In the genomic region with DNA sequence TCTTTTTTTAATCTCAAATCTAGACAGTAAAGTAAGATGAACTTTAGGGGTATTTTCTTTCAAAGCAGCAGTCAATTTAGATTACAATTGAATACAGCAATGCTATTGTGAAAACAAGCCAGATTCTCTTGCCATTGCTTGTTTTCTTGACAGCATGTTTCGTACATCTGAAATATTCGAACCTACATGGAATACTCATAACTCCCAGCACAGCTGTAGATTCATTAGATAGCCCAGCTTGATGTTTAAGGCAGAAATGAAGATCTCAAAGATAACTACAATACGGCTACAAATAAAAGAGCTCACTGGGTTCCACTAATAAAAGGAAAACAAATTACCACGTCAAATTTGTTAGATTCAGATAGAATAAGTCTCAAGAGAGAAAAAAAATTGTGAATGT, we compare ENCODE assay signal across 35 cellular contexts.
"Had no signal": no experiment of that assay in that cellular context is flagged by ENCODE, and none has a peak within 500 bp of the region (broad histone marks: within the 10 kb centered on the region; RNA-seq: fewer than 3 reads in every experiment).

No MANE protein-coding gene starts in this region.

- H3K4me3 Mint-ChIP-seq: activated B cell treated with CpG ODN at 0.5 μM for 24 hours; activated CD4-positive, alpha-beta memory T cell treated with anti-CD3 and anti-CD28 coated beads, Interleukin-2, amount 10 ng/mL, durations not matched to agents 7 days and 5 days; activated CD4-positive, alpha-beta T cell treated with anti-CD3 and anti-CD28 coated beads, Interleukin-2, amount 10 ng/mL, durations not matched to agents 24 days and 14 days; activated CD8-positive, alpha-beta memory T cell treated with anti-CD3 and anti-CD28 coated beads, Interleukin-2, amount 10 ng/mL, durations not matched to agents 7 days and 5 days; activated CD8-positive, alpha-beta T cell treated with anti-CD3 and anti-CD28 coated beads, Interleukin-2, amount 10 ng/mL, durations not matched to agents 7 days and 5 days; activated naive CD4-positive, alpha-beta T cell treated with anti-CD3 and anti-CD28 coated beads, Interleukin-2, amount 10 ng/mL, durations not matched to agents 7 days and 5 days; activated naive CD4-positive, alpha-beta T cell treated with anti-CD3 and anti-CD28 coated beads, Interleukin-2, amount 50 U/mL, for 24 hours; activated naive CD8-positive, alpha-beta T cell; activated naive CD8-positive, alpha-beta T cell treated with anti-CD3 and anti-CD28 coated beads, Interleukin-2, amount 10 ng/mL, durations not matched to agents 7 days and 5 days; activated naive CD8-positive, alpha-beta T cell treated with anti-CD3 and anti-CD28 coated beads, Interleukin-2, amount 50 U/mL, for 24 hours; activated T-cell treated with anti-CD3 and anti-CD28 coated beads, Interleukin-2, amount 50 U/mL, for 24 hours; T-helper 1 cell treated with Interleukin-12 subunit alpha and Interleukin-12 subunit beta and Interleukin-4 antibody, amounts not matched to agents 30 μg/mL and 1 μg/mL, for 36 hours; T-helper 2 cell treated with Interferon-gamma antibody and Interleukin-4, amounts not matched to agents 5 μg/mL and 100 μg/mL, for 36 hours had no signal

- FAIRE-seq: TTC549 had no signal

- H3K36me3 Mint-ChIP-seq: activated naive CD4-positive, alpha-beta T cell treated with anti-CD3 and anti-CD28 coated beads, Interleukin-2, amount 10 ng/mL, durations not matched to agents 7 days and 5 days had no signal

- H3K4me1 ChIP-seq: ascending aorta, body of pancreas, breast epithelium had no signal

- H3K27me3 Mint-ChIP-seq: activated B cell treated with CpG ODN at 0.5 μM for 24 hours; activated CD4-positive, alpha-beta memory T cell treated with anti-CD3 and anti-CD28 coated beads, Interleukin-2, amount 10 ng/mL, durations not matched to agents 7 days and 5 days; activated CD4-positive, alpha-beta T cell treated with anti-CD3 and anti-CD28 coated beads, Interleukin-2, amount 10 ng/mL, durations not matched to agents 24 days and 14 days; activated CD8-positive, alpha-beta memory T cell treated with anti-CD3 and anti-CD28 coated beads, Interleukin-2, amount 10 ng/mL, durations not matched to agents 7 days and 5 days; activated naive CD4-positive, alpha-beta T cell treated with anti-CD3 and anti-CD28 coated beads, Interleukin-2, amount 10 ng/mL, durations not matched to agents 7 days and 5 days; activated naive CD4-positive, alpha-beta T cell treated with anti-CD3 and anti-CD28 coated beads, Interleukin-2, amount 50 U/mL, for 24 hours; activated naive CD8-positive, alpha-beta T cell; activated naive CD8-positive, alpha-beta T cell treated with anti-CD3 and anti-CD28 coated beads, Interleukin-2, amount 10 ng/mL, durations not matched to agents 7 days and 5 days; activated naive CD8-positive, alpha-beta T cell treated with anti-CD3 and anti-CD28 coated beads, Interleukin-2, amount 50 U/mL, for 24 hours; activated T-cell treated with anti-CD3 and anti-CD28 coated beads, Interleukin-2, amount 50 U/mL, for 24 hours had no signal

- H3K9me3 Mint-ChIP-seq: activated B cell treated with CpG ODN at 0.5 μM for 24 hours; activated CD4-positive, alpha-beta memory T cell treated with anti-CD3 and anti-CD28 coated beads, Interleukin-2, amount 10 ng/mL, durations not matched to agents 7 days and 5 days; activated CD4-positive, alpha-beta T cell treated with anti-CD3 and anti-CD28 coated beads, Interleukin-2, amount 10 ng/mL, durations not matched to agents 24 days and 14 days; activated naive CD4-positive, alpha-beta T cell treated with anti-CD3 and anti-CD28 coated beads, Interleukin-2, amount 10 ng/mL, durations not matched to agents 7 days and 5 days; activated naive CD4-positive, alpha-beta T cell treated with anti-CD3 and anti-CD28 coated beads, Interleukin-2, amount 50 U/mL, for 24 hours; activated naive CD8-positive, alpha-beta T cell treated with anti-CD3 and anti-CD28 coated beads, Interleukin-2, amount 10 ng/mL, durations not matched to agents 7 days and 5 days; activated naive CD8-positive, alpha-beta T cell treated with anti-CD3 and anti-CD28 coated beads, Interleukin-2, amount 50 U/mL, for 24 hours; activated T-cell treated with anti-CD3 and anti-CD28 coated beads, Interleukin-2, amount 50 U/mL, for 24 hours; activated T-helper 2 cell treated with anti-CD3 and anti-CD28 coated beads, Interferon-gamma antibody, Interleukin-2, Interleukin-4, amounts not matched to agents 10 μg/mL and 5 μg/mL and 100 μg/mL, durations not matched to agents 14 hours and 24 hours and 36 hours; T-helper 1 cell treated with Interleukin-12 subunit alpha and Interleukin-12 subunit beta and Interleukin-4 antibody, amounts not matched to agents 30 μg/mL and 1 μg/mL, for 36 hours; T-helper 2 cell treated with Interferon-gamma antibody and Interleukin-4, amounts not matched to agents 5 μg/mL and 100 μg/mL, for 36 hours had no signal

- H3K27me3 ChIP-seq: ascending aorta, body of pancreas, brain microvascular endothelial cell, breast epithelium had no signal

- H3K4me3 ChIP-seq: ascending aorta, body of pancreas, breast epithelium had no signal

- ATAC-seq: activated CD8-positive, alpha-beta memory T cell treated with anti-CD3 and anti-CD28 coated beads, Interleukin-2, amount 10 ng/mL, durations not matched to agents 7 days and 5 days; activated CD8-positive, alpha-beta T cell treated with anti-CD3 and anti-CD28 coated beads, Interleukin-2, amount 10 ng/mL, durations not matched to agents 7 days and 5 days; activated naive CD8-positive, alpha-beta T cell treated with anti-CD3 and anti-CD28 coated beads, Interleukin-2, amount 50 U/mL, for 24 hours; body of pancreas had no signal

- H3K27ac ChIP-seq: ascending aorta, body of pancreas, brain microvascular endothelial cell, breast epithelium, VCaP had no signal

- H3K9me3 ChIP-seq: ascending aorta, body of pancreas, breast epithelium had no signal

- DNase-seq: activated B cell treated with CpG ODN at 0.5 μM for 24 hours; activated CD4-positive, alpha-beta memory T cell treated with anti-CD3 and anti-CD28 coated beads, Interleukin-2, amount 10 ng/mL, durations not matched to agents 7 days and 5 days; activated CD4-positive, alpha-beta T cell treated with anti-CD3 and anti-CD28 coated beads for 4 hours; activated CD4-positive, alpha-beta T cell treated with anti-CD3 and anti-CD28 coated beads, Interleukin-2, amount 10 ng/mL, durations not matched to agents 24 days and 14 days; activated CD4-positive, alpha-beta T cell treated with anti-CD3 and anti-CD28 coated beads, Interleukin-2, amount 50 U/mL, for 1 hour; activated CD4-positive, alpha-beta T cell treated with anti-CD3 and anti-CD28 coated beads, Interleukin-2, amount 50 U/mL, for 4 hours; activated CD4-positive, CD25-positive, alpha-beta regulatory T cell treated with anti-CD3 and anti-CD28 coated beads, Interleukin-2, amount 50 U/mL, for 72 hours; activated CD8-positive, alpha-beta memory T cell treated with anti-CD3 and anti-CD28 coated beads for 24 hours; activated CD8-positive, alpha-beta memory T cell treated with anti-CD3 and anti-CD28 coated beads, Interleukin-2, amount 10 ng/mL, durations not matched to agents 7 days and 5 days; activated CD8-positive, alpha-beta memory T cell treated with anti-CD3 and anti-CD28 coated beads, Interleukin-2, amount 50 U/mL, for 48 hours; activated CD8-positive, alpha-beta T cell treated with anti-CD3 and anti-CD28 coated beads, Interleukin-2, amount 10 ng/mL, durations not matched to agents 7 days and 5 days; activated effector memory CD4-positive, alpha-beta T cell treated with Interleukin-2 at 50 U/mL for 16 hours; activated gamma-delta T cell; activated naive CD4-positive, alpha-beta T cell treated with anti-CD3 and anti-CD28 coated beads, Interleukin-2, amount 10 ng/mL, durations not matched to agents 7 days and 5 days; activated naive CD4-positive, alpha-beta T cell treated with Interleukin-2 at 50 U/mL for 16 hours; activated naive CD8-positive, alpha-beta T cell treated with anti-CD3 and anti-CD28 coated beads, Interleukin-2, amount 10 ng/mL, durations not matched to agents 7 days and 5 days; activated naive CD8-positive, alpha-beta T cell treated with anti-CD3 and anti-CD28 coated beads, Interleukin-2, amount 50 U/mL, for 24 hours; activated T-cell treated with anti-CD3 and anti-CD28 coated beads, Interleukin-2, amount 50 U/mL, for 24 hours; activated T-cell treated with anti-CD3 and anti-CD28 coated beads, Interleukin-2, amount 50 U/mL, for 48 hours; amygdala; anterior cingulate cortex; body of pancreas; brain microvascular endothelial cell; central memory CD4-positive, alpha-beta T cell; T-helper 2 cell; T-helper 9 cell had no signal

- H3K4me1 Mint-ChIP-seq: activated B cell treated with CpG ODN at 0.5 μM for 24 hours; activated CD4-positive, alpha-beta memory T cell treated with anti-CD3 and anti-CD28 coated beads, Interleukin-2, amount 10 ng/mL, durations not matched to agents 7 days and 5 days; activated CD4-positive, alpha-beta T cell treated with anti-CD3 and anti-CD28 coated beads, Interleukin-2, amount 10 ng/mL, durations not matched to agents 24 days and 14 days; activated naive CD4-positive, alpha-beta T cell treated with anti-CD3 and anti-CD28 coated beads, Interleukin-2, amount 10 ng/mL, durations not matched to agents 7 days and 5 days; activated naive CD4-positive, alpha-beta T cell treated with anti-CD3 and anti-CD28 coated beads, Interleukin-2, amount 50 U/mL, for 24 hours; activated naive CD8-positive, alpha-beta T cell treated with anti-CD3 and anti-CD28 coated beads, Interleukin-2, amount 50 U/mL, for 24 hours had no signal

- H3K27ac Mint-ChIP-seq: activated B cell treated with CpG ODN at 0.5 μM for 24 hours; activated CD4-positive, alpha-beta memory T cell treated with anti-CD3 and anti-CD28 coated beads, Interleukin-2, amount 10 ng/mL, durations not matched to agents 7 days and 5 days; activated CD4-positive, alpha-beta T cell treated with anti-CD3 and anti-CD28 coated beads, Interleukin-2, amount 10 ng/mL, durations not matched to agents 24 days and 14 days; activated CD8-positive, alpha-beta memory T cell treated with anti-CD3 and anti-CD28 coated beads, Interleukin-2, amount 10 ng/mL, durations not matched to agents 7 days and 5 days; activated CD8-positive, alpha-beta T cell treated with anti-CD3 and anti-CD28 coated beads, Interleukin-2, amount 10 ng/mL, durations not matched to agents 7 days and 5 days; activated naive CD4-positive, alpha-beta T cell treated with anti-CD3 and anti-CD28 coated beads, Interleukin-2, amount 10 ng/mL, durations not matched to agents 7 days and 5 days; activated naive CD4-positive, alpha-beta T cell treated with anti-CD3 and anti-CD28 coated beads, Interleukin-2, amount 50 U/mL, for 24 hours; activated naive CD8-positive, alpha-beta T cell; activated naive CD8-positive, alpha-beta T cell treated with anti-CD3 and anti-CD28 coated beads, Interleukin-2, amount 10 ng/mL, durations not matched to agents 7 days and 5 days; activated naive CD8-positive, alpha-beta T cell treated with anti-CD3 and anti-CD28 coated beads, Interleukin-2, amount 50 U/mL, for 24 hours; activated T-cell treated with anti-CD3 and anti-CD28 coated beads, Interleukin-2, amount 50 U/mL, for 24 hours; activated T-helper 2 cell treated with anti-CD3 and anti-CD28 coated beads, Interferon-gamma antibody, Interleukin-2, Interleukin-4, amounts not matched to agents 10 μg/mL and 5 μg/mL and 100 μg/mL, durations not matched to agents 14 hours and 24 hours and 36 hours; T-helper 1 cell treated with Interleukin-12 subunit alpha and Interleukin-12 subunit beta and Interleukin-4 antibody, amounts not matched to agents 30 μg/mL and 1 μg/mL, for 36 hours; T-helper 2 cell treated with Interferon-gamma antibody and Interleukin-4, amounts not matched to agents 5 μg/mL and 100 μg/mL, for 36 hours had no signal

- H3K36me3 ChIP-seq: brain microvascular endothelial cell, breast epithelium had no signal
